ENCODE assay signal across 1 cellular context in the genomic region with DNA sequence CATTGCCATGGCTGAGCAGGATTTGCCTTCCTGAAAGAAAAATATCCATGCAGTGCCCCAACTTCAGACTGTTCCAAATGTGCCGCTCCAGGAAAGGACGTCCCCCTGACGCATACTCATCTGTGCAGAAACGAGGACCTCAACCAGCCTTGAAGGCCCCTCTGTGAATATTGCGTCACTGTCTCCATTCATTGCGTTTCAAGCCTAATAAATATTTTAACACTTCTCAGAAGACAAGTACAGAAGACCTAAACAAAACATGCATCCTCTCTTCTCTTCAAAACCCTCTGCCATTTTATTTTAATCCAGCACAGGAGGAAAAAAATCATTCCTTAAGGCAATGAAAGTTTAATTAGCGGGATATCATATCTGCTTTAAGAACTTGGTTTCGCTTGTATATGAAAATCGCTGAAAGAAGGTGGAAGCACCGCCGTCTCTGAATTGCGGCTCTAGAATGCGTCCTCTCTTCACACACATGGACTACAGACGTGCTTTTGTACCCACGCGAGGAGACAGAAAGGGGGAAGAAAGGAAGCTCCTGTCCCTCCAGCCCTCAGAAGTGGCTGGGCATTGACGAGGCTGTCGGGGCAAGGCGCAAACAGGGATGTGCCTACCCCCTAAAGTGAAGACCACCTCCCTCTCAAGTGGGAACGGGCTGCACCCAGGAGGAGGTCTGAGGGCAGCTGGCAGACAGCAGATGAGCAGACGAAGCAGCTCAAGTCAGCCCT.
TF ChIP-seq lines count a peak whose summit lies in the region.

No MANE protein-coding gene starts in this region.

TF ChIP-seq in GM23338, 12 proteins besides CTCF, POLR2A, EP300 and RAD21:
- TF ChIP-seq POLR2AphosphoS5 (IDR thresholded peaks at IDR 0.05; ENCODE audit: low read depth) (no peak), ETS1 (IDR thresholded peaks at IDR 0.05) (no peak), JUNB (IDR thresholded peaks at IDR 0.05; ENCODE audit: unreplicated experiment) (no peak), ZNF331 (CRISPR knock-in tag; IDR thresholded peaks at IDR 0.05; ENCODE audit: low read depth) (no peak), STAT1 (IDR thresholded peaks at IDR 0.05; ENCODE audit: unreplicated experiment) (no peak), EZH2 (IDR thresholded peaks at IDR 0.05; ENCODE audit: low read depth, unreplicated experiment) (no peak), CREB1 (CRISPR knock-in tag; IDR thresholded peaks at IDR 0.05; ENCODE audit: low read depth) (no peak), EZH2phosphoT487 (IDR thresholded peaks at IDR 0.05; ENCODE audit: unreplicated experiment) (no peak), ZNF114 (CRISPR knock-in tag; IDR thresholded peaks at IDR 0.05) (no peak), NANOG (IDR thresholded peaks at IDR 0.05; ENCODE audit: borderline replicate concordance) (no peak)
- TF ChIP-seq, protein P1, sequence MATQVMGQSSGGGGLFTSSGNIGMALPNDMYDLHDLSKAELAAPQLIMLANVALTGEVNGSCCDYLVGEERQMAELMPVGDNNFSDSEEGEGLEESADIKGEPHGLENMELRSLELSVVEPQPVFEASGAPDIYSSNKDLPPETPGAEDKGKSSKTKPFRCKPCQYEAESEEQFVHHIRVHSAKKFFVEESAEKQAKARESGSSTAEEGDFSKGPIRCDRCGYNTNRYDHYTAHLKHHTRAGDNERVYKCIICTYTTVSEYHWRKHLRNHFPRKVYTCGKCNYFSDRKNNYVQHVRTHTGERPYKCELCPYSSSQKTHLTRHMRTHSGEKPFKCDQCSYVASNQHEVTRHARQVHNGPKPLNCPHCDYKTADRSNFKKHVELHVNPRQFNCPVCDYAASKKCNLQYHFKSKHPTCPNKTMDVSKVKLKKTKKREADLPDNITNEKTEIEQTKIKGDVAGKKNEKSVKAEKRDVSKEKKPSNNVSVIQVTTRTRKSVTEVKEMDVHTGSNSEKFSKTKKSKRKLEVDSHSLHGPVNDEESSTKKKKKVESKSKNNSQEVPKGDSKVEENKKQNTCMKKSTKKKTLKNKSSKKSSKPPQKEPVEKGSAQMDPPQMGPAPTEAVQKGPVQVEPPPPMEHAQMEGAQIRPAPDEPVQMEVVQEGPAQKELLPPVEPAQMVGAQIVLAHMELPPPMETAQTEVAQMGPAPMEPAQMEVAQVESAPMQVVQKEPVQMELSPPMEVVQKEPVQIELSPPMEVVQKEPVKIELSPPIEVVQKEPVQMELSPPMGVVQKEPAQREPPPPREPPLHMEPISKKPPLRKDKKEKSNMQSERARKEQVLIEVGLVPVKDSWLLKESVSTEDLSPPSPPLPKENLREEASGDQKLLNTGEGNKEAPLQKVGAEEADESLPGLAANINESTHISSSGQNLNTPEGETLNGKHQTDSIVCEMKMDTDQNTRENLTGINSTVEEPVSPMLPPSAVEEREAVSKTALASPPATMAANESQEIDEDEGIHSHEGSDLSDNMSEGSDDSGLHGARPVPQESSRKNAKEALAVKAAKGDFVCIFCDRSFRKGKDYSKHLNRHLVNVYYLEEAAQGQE (IDR thresholded peaks at IDR 0.05; ENCODE audit: unreplicated experiment) = no peak
- TF ChIP-seq, protein P2, sequence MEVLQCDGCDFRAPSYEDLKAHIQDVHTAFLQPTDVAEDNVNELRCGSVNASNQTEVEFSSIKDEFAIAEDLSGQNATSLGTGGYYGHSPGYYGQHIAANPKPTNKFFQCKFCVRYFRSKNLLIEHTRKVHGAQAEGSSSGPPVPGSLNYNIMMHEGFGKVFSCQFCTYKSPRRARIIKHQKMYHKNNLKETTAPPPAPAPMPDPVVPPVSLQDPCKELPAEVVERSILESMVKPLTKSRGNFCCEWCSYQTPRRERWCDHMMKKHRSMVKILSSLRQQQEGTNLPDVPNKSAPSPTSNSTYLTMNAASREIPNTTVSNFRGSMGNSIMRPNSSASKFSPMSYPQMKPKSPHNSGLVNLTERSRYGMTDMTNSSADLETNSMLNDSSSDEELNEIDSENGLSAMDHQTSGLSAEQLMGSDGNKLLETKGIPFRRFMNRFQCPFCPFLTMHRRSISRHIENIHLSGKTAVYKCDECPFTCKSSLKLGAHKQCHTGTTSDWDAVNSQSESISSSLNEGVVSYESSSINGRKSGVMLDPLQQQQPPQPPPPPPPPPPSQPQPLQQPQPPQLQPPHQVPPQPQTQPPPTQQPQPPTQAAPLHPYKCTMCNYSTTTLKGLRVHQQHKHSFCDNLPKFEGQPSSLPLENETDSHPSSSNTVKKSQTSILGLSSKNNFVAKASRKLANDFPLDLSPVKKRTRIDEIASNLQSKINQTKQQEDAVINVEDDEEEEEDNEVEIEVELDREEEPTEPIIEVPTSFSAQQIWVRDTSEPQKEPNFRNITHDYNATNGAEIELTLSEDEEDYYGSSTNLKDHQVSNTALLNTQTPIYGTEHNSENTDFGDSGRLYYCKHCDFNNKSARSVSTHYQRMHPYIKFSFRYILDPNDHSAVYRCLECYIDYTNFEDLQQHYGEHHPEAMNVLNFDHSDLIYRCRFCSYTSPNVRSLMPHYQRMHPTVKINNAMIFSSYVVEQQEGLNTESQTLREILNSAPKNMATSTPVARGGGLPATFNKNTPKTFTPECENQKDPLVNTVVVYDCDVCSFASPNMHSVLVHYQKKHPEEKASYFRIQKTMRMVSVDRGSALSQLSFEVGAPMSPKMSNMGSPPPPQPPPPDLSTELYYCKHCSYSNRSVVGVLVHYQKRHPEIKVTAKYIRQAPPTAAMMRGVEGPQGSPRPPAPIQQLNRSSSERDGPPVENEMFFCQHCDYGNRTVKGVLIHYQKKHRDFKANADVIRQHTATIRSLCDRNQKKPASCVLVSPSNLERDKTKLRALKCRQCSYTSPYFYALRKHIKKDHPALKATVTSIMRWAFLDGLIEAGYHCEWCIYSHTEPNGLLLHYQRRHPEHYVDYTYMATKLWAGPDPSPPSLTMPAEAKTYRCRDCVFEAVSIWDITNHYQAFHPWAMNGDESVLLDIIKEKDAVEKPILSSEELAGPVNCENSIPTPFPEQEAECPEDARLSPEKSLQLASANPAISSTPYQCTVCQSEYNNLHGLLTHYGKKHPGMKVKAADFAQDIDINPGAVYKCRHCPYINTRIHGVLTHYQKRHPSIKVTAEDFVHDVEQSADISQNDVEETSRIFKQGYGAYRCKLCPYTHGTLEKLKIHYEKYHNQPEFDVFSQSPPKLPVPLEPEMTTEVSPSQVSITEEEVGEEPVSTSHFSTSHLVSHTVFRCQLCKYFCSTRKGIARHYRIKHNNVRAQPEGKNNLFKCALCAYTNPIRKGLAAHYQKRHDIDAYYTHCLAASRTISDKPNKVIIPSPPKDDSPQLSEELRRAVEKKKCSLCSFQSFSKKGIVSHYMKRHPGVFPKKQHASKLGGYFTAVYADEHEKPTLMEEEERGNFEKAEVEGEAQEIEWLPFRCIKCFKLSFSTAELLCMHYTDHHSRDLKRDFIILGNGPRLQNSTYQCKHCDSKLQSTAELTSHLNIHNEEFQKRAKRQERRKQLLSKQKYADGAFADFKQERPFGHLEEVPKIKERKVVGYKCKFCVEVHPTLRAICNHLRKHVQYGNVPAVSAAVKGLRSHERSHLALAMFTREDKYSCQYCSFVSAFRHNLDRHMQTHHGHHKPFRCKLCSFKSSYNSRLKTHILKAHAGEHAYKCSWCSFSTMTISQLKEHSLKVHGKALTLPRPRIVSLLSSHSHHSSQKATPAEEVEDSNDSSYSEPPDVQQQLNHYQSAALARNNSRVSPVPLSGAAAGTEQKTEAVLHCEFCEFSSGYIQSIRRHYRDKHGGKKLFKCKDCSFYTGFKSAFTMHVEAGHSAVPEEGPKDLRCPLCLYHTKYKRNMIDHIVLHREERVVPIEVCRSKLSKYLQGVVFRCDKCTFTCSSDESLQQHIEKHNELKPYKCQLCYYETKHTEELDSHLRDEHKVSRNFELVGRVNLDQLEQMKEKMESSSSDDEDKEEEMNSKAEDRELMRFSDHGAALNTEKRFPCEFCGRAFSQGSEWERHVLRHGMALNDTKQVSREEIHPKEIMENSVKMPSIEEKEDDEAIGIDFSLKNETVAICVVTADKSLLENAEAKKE (CRISPR knock-in tag; IDR thresholded peaks at IDR 0.05) = no peak
